Comparison of ENCODE assay signal across 25 cellular contexts in the genomic region with DNA sequence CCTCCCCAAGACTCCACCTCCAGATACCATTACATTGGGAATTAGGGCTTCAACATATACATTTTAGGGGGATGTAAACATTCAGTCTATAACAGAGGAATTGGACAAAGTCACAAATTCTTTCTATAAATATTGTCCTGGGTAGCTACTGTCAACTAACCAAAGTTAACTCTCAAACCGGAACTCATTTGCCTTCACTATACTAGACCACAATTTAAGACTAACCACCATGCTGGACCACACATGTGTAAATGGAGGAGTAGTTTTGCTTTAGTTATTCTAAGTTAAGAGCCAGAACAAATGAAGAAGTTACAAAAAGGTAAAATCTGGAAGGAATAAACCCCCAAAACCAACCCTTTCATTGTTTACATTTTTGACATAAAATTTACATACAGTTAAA.
DNase-seq lines count a peak whose midpoint lies in the region; ATAC-seq and TF ChIP-seq lines count a peak whose summit lies in the region.
"Had no signal": no experiment of that assay in that cellular context is flagged by ENCODE, and none has a peak within 500 bp of the region (broad histone marks: within the 10 kb centered on the region; RNA-seq: fewer than 3 reads in every experiment).

No MANE protein-coding gene starts in this region.

- intact Hi-C loops in heart left ventricle (cut with DNase I) (no loop called here), CD14-positive monocyte (cut with micrococcal nuclease) (no loop called here)

- no peaks in the 10 kb centered on the region for H3K36me3 Mint-ChIP-seq in activated CD4-positive, alpha-beta T cell treated with anti-CD3 and anti-CD28 coated beads, Interleukin-2, amount 10 ng/mL, durations not matched to agents 7 days and 5 days (ENCODE audit: low read depth)
- no peaks in the 10 kb centered on the region for H3K36me3 Mint-ChIP-seq in CD14-positive monocyte
- H3K36me3 Mint-ChIP-seq: CD8-positive, alpha-beta T cell had no signal

- no peaks in the 10 kb centered on the region for H3K27me3 Mint-ChIP-seq in activated CD4-positive, alpha-beta T cell treated with anti-CD3 and anti-CD28 coated beads, Interleukin-2, amount 10 ng/mL, durations not matched to agents 7 days and 5 days
- H3K27me3 Mint-ChIP-seq in CD14-positive monocyte (ENCODE audit: low read depth in 3 of 3), result peaks cover 0 to 1% (median 0%) of the 10 kb centered on the region in 3 donors
- H3K27me3 Mint-ChIP-seq: stimulated activated naive CD8-positive, alpha-beta T cell treated with anti-CD3 and anti-CD28 coated beads, Interleukin-15, Interleukin-2, amounts not matched to agents 100 ng/mL and 50 ng/mL, for 24 hours had no signal

- H3K4me3 ChIP-seq in GM12864 (ENCODE audit: low read depth, low read length) (no peak overlapping the region), heart left ventricle (no peak overlapping the region)
- H3K4me3 ChIP-seq: pancreas, SK-N-MC, thyroid gland had no signal

- TF ChIP-seq CTCF in GM12864 (IDR thresholded peaks at IDR 0.05; ENCODE audit: low read depth, low read length, missing control alignments) (no peak), heart left ventricle (IDR thresholded peaks at IDR 0.05) (no peak), CD14-positive monocyte (IDR thresholded peaks at IDR 0.05) (no peak)

- 88 to 100% (median 95%) methylated on average over 1 of the region's 1 CpG for WGBS in heart left ventricle, 4 donors

- H3K27ac Mint-ChIP-seq in activated CD4-positive, alpha-beta T cell treated with anti-CD3 and anti-CD28 coated beads, Interleukin-2, amount 10 ng/mL, durations not matched to agents 7 days and 5 days, result no peak overlapping the region
- H3K27ac Mint-ChIP-seq in CD14-positive monocyte, result no peak overlapping the region
- H3K27ac Mint-ChIP-seq: activated naive CD8-positive, alpha-beta T cell treated with anti-CD3 and anti-CD28 coated beads, Interleukin-2, amount 50 U/mL, for 24 hours; CD8-positive, alpha-beta T cell; nephron; stimulated activated naive CD8-positive, alpha-beta T cell treated with anti-CD3 and anti-CD28 coated beads, Interleukin-15, Interleukin-2, amounts not matched to agents 100 ng/mL and 50 ng/mL, for 24 hours had no signal

- no peaks in the 10 kb centered on the region for H3K36me3 ChIP-seq in heart left ventricle
- H3K36me3 ChIP-seq: pancreas, thyroid gland, WERI-Rb-1 had no signal

- no peak overlapping the region for H3K4me3 Mint-ChIP-seq in activated CD4-positive, alpha-beta T cell treated with anti-CD3 and anti-CD28 coated beads, Interleukin-2, amount 10 ng/mL, durations not matched to agents 7 days and 5 days
- H3K4me3 Mint-ChIP-seq in CD14-positive monocyte, result no peak overlapping the region
- H3K4me3 Mint-ChIP-seq: activated naive CD8-positive, alpha-beta T cell treated with anti-CD3 and anti-CD28 coated beads, Interleukin-2, amount 50 U/mL, for 24 hours; CD8-positive, alpha-beta T cell; nephron; stimulated activated naive CD8-positive, alpha-beta T cell treated with anti-CD3 and anti-CD28 coated beads, Interleukin-15, Interleukin-2, amounts not matched to agents 100 ng/mL and 50 ng/mL, for 24 hours had no signal

- no peaks in the 10 kb centered on the region for H3K27me3 ChIP-seq in heart left ventricle
- H3K27me3 ChIP-seq: pancreas, thyroid gland had no signal

- POLR2A ChIA-PET in activated CD4-positive, alpha-beta T cell treated with anti-CD3 and anti-CD28 coated beads, Interleukin-2, amount 10 ng/mL, durations not matched to agents 7 days and 5 days (lab: Charles Lee), result no interaction called here

- no peaks in the 10 kb centered on the region for H3K9me3 Mint-ChIP-seq in activated CD4-positive, alpha-beta T cell treated with anti-CD3 and anti-CD28 coated beads, Interleukin-2, amount 10 ng/mL, durations not matched to agents 7 days and 5 days
- peaks cover 0 to 2% (median 0%) of the 10 kb centered on the region in 7 donors for H3K9me3 Mint-ChIP-seq in CD14-positive monocyte
- H3K9me3 Mint-ChIP-seq: activated naive CD8-positive, alpha-beta T cell treated with anti-CD3 and anti-CD28 coated beads, Interleukin-2, amount 50 U/mL, for 24 hours; CD8-positive, alpha-beta T cell; stimulated activated naive CD8-positive, alpha-beta T cell treated with anti-CD3 and anti-CD28 coated beads, Interleukin-15, Interleukin-2, amounts not matched to agents 100 ng/mL and 50 ng/mL, for 24 hours had no signal

- no peaks in the 10 kb centered on the region for H3K9me3 ChIP-seq in heart left ventricle
- H3K9me3 ChIP-seq: pancreas, thyroid gland had no signal

- CTCF ChIA-PET in activated CD4-positive, alpha-beta T cell treated with anti-CD3 and anti-CD28 coated beads, Interleukin-2, amount 10 ng/mL, durations not matched to agents 7 days and 5 days (lab: Charles Lee), result no interaction called here

- ATAC-seq in GM19351 (IDR thresholded peaks at IDR 0.05; ENCODE audit: unreplicated experiment) (peak; percentile 99), GM21619 (IDR thresholded peaks at IDR 0.05; ENCODE audit: unreplicated experiment) (peak; percentile 83), HG03354 (IDR thresholded peaks at IDR 0.05; ENCODE audit: poor library complexity, severe bottlenecking, unreplicated experiment) (peak; percentile 81), heart left ventricle (no peak)
- ATAC-seq: activated naive CD8-positive, alpha-beta T cell treated with anti-CD3 and anti-CD28 coated beads, Interleukin-2, amount 50 U/mL, for 24 hours; CD8-positive, alpha-beta T cell; pancreas; right cardiac atrium had no signal

- no peaks in the 10 kb centered on the region for H3K4me1 ChIP-seq in heart left ventricle
- H3K4me1 ChIP-seq: pancreas, thyroid gland had no signal

- DNase-seq in GM12864 (ENCODE audit: low read depth), result peak; percentile 8
- DNase-seq in activated CD4-positive, alpha-beta T cell treated with anti-CD3 and anti-CD28 coated beads, Interleukin-2, amount 10 ng/mL, durations not matched to agents 7 days and 5 days, result no peak
- no peak for DNase-seq in activated naive CD4-positive, alpha-beta T cell treated with anti-CD3 and anti-CD28 coated beads, Interleukin-2, amount 50 U/mL, for 16 hours
- DNase-seq in heart left ventricle, result no peak
- DNase-seq in CD14-positive monocyte (ENCODE audit: low spot score), result no peak
- DNase-seq: activated CD4-positive, alpha-beta T cell treated with anti-CD3 and anti-CD28 coated beads, Interleukin-2, amount 50 U/mL, for 48 hours; activated effector memory CD4-positive, alpha-beta T cell treated with Interleukin-2 at 50 U/mL for 16 hours; activated naive CD8-positive, alpha-beta T cell treated with anti-CD3 and anti-CD28 coated beads, Interleukin-2, amount 50 U/mL, for 24 hours; CD8-positive, alpha-beta T cell; foreskin fibroblast; hippocampal formation; NCI-H1048; NCI-H187 treated with DMSO at 0.1 percent for 48 hours; pancreas; right cardiac atrium; RPMI8226; thyroid gland had no signal

- no peaks in the 10 kb centered on the region for H3K4me1 Mint-ChIP-seq in activated CD4-positive, alpha-beta T cell treated with anti-CD3 and anti-CD28 coated beads, Interleukin-2, amount 10 ng/mL, durations not matched to agents 7 days and 5 days
- H3K4me1 Mint-ChIP-seq in CD14-positive monocyte, result no peaks in the 10 kb centered on the region
- H3K4me1 Mint-ChIP-seq: activated naive CD8-positive, alpha-beta T cell treated with anti-CD3 and anti-CD28 coated beads, Interleukin-2, amount 50 U/mL, for 24 hours had no signal

- TF ChIP-seq POLR2A in heart left ventricle (IDR thresholded peaks at IDR 0.05), result no peak

- no peak overlapping the region for H3K27ac ChIP-seq in heart left ventricle
- H3K27ac ChIP-seq: 22Rv1, pancreas, SK-N-MC, thyroid gland, WERI-Rb-1 had no signal

Comparison
In these comparisons a context has a peak if more than half of its experiments do, and no peak if none do; other contexts are left out.
1. ATAC-seq: peak in GM19351 (single experiment), GM21619 (single experiment) and HG03354 (single experiment); none in heart left ventricle (0 of 4).